Comparison of ENCODE assay signal across 1 cellular context in genomic region chr12:11648514-11649412, GRCh38.
TF ChIP-seq lines count a peak whose summit lies in the region.

No MANE protein-coding gene starts in this region.

TF ChIP-seq in HepG2, 621 proteins besides CTCF, POLR2A, EP300 and RAD21 (continued from another document):
- TF ChIP-seq CREM (IDR thresholded peaks at IDR 0.05) (0 out of 2 replicates have a peak, but pooled peaks have one; percentile 28), CREM (CRISPR knock-in tag; IDR thresholded peaks at IDR 0.05) (no peak), MAX (IDR thresholded peaks at IDR 0.05) (peak; percentile 81), KDM5A (IDR thresholded peaks at IDR 0.05; ENCODE audit: borderline replicate concordance, low read length) (peak; percentile 44; the same call in 1 of the 2 replicates), AGO2 (optimal IDR thresholded peaks at IDR 0.05; ENCODE audit: low read depth, low read length) (peak; percentile 57), MXD4 (CRISPR knock-in tag; IDR thresholded peaks at IDR 0.05) (peak; percentile 51; the same call in 1 of the 2 replicates), MBNL3 (CRISPR knock-in tag; conservative IDR thresholded peaks at IDR 0.05) (no peak), ZBTB14 (CRISPR knock-in tag; IDR thresholded peaks at IDR 0.05) (no peak; the same call in 1 of the 2 replicates), HOMEZ (CRISPR knock-in tag; IDR thresholded peaks at IDR 0.05; ENCODE audit: low read depth) (no peak), HOXA7 (CRISPR knock-in tag; IDR thresholded peaks at IDR 0.05) (no peak), ZC3H13 (CRISPR knock-in tag; IDR thresholded peaks at IDR 0.05) (peak; percentile 55; the same call in 1 of the 2 replicates), TAF1 (CRISPR knock-in tag; IDR thresholded peaks at IDR 0.05) (peak; percentile 55), GATAD1 (CRISPR knock-in tag; IDR thresholded peaks at IDR 0.05) (no peak; the same call in 1 of the 2 replicates), ZSCAN9 (CRISPR knock-in tag; IDR thresholded peaks at IDR 0.05; ENCODE audit: borderline replicate concordance) (0 out of 2 replicates have a peak, but pooled peaks have one; percentile 49), ZFP36 (IDR thresholded peaks at IDR 0.05; ENCODE audit: borderline replicate concordance, low read depth, low read length, partially characterized antibody) (no peak), ARNT (IDR thresholded peaks at IDR 0.05) (no peak), ZNF589 (CRISPR knock-in tag; conservative IDR thresholded peaks at IDR 0.05) (0 out of 2 replicates have a peak, but pooled peaks have one; percentile 40), POLR2G (IDR thresholded peaks at IDR 0.05; ENCODE audit: low read depth, low read length) (peak; percentile 84), ARID5B (CRISPR knock-in tag; IDR thresholded peaks at IDR 0.05) (no peak; the same call in none of the 2 replicates), TFAP4 (IDR thresholded peaks at IDR 0.05; ENCODE audit: borderline replicate concordance, low read depth) (0 out of 2 replicates have a peak, but pooled peaks have one; percentile 13), ZEB1 (IDR thresholded peaks at IDR 0.05; ENCODE audit: insufficient replicate concordance, low read depth) (peak; percentile 34), ZNF350 (CRISPR knock-in tag; IDR thresholded peaks at IDR 0.05; ENCODE audit: borderline replicate concordance, low read depth) (0 out of 2 replicates have a peak, but pooled peaks have one; percentile 35), TP53 (CRISPR knock-in tag; conservative IDR thresholded peaks at IDR 0.05) (no peak), ZNF556 (CRISPR knock-in tag; IDR thresholded peaks at IDR 0.05; ENCODE audit: borderline replicate concordance) (0 out of 2 replicates have a peak, but pooled peaks have one; percentile 53), ZNF746 (CRISPR knock-in tag; IDR thresholded peaks at IDR 0.05) (peak; percentile 42; the same call in 1 of the 2 replicates), MEIS1 (CRISPR knock-in tag; IDR thresholded peaks at IDR 0.05; ENCODE audit: borderline replicate concordance) (no peak; the same call in 1 of the 2 replicates), SIN3A (IDR thresholded peaks at IDR 0.05; ENCODE audit: borderline replicate concordance, low read depth, low read length) (peak; percentile 61; the same call in 1 of the 2 replicates), SOX5 (CRISPR knock-in tag; IDR thresholded peaks at IDR 0.05; ENCODE audit: borderline replicate concordance) (peak; percentile 90), ZNF776 (CRISPR knock-in tag; IDR thresholded peaks at IDR 0.05) (no peak)
